2 cellular contexts compared by ENCODE assay signal in the genomic region with DNA sequence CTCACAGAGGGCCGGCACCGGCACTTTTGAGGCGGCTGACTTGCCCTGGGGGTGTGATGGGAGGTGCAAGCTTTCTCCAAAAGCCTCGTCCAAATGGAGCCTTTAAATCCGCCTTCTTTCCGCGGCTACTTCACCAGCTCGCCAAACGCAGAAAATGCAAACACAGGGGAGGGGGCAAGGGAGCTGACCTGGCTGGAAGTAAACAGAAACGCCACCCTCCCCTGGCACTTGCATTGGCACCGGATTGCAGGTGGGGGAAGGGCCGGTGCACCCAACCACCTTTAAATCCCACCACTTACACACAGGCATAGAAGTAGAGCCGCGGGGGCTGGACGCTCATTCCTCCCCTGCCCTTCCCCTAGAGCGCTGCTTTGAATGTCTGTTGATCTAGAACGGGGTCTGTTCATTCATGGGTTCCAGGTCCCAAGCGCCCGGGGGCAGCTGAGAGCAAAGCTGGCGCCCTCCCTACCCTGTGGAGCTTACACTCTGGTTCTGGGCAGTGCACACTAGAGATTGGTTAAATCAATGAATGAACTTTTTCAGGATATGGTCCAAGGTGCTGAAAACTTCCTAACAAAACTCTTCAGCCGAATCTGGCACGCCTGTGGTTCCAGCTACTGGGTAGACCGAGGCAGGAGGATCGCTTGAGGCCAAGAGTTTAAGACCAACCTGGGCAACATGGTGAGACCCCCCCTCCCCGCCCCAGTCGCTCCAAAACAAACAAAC.
TF ChIP-seq lines count a peak whose summit lies in the region.

No MANE protein-coding gene starts in this region.

TF ChIP-seq in K562, 482 proteins besides CTCF, POLR2A, EP300 and RAD21:
- TF ChIP-seq MIER1 (IDR thresholded peaks at IDR 0.05; ENCODE audit: low read depth) (0 out of 2 replicates have a peak, but pooled peaks have one; percentile 24), ZNF282 (CRISPR knock-in tag; IDR thresholded peaks at IDR 0.05) (0 out of 2 replicates have a peak, but pooled peaks have one; percentile 31), EHMT2 (IDR thresholded peaks at IDR 0.05) (peak; percentile 68; the same call in 1 of the 2 replicates), ZFX (CRISPR knock-in tag; IDR thresholded peaks at IDR 0.05) (0 out of 2 replicates have a peak, but pooled peaks have one; percentile 7), ADNP (tag; IDR thresholded peaks at IDR 0.05) (peak; percentile 78), HDAC2 (IDR thresholded peaks at IDR 0.05) (0 out of 2 replicates have a peak, but pooled peaks have one; percentile 4)
TF ChIP-seq in K562: peak in this region for 6; not testable (repeated sequence) for 476.

TF ChIP-seq in liver, 16 proteins besides CTCF, POLR2A, EP300 and RAD21:
- peak; percentile 62 for TF ChIP-seq SP1 (IDR thresholded peaks at IDR 0.05)
- TF ChIP-seq, protein P1, sequence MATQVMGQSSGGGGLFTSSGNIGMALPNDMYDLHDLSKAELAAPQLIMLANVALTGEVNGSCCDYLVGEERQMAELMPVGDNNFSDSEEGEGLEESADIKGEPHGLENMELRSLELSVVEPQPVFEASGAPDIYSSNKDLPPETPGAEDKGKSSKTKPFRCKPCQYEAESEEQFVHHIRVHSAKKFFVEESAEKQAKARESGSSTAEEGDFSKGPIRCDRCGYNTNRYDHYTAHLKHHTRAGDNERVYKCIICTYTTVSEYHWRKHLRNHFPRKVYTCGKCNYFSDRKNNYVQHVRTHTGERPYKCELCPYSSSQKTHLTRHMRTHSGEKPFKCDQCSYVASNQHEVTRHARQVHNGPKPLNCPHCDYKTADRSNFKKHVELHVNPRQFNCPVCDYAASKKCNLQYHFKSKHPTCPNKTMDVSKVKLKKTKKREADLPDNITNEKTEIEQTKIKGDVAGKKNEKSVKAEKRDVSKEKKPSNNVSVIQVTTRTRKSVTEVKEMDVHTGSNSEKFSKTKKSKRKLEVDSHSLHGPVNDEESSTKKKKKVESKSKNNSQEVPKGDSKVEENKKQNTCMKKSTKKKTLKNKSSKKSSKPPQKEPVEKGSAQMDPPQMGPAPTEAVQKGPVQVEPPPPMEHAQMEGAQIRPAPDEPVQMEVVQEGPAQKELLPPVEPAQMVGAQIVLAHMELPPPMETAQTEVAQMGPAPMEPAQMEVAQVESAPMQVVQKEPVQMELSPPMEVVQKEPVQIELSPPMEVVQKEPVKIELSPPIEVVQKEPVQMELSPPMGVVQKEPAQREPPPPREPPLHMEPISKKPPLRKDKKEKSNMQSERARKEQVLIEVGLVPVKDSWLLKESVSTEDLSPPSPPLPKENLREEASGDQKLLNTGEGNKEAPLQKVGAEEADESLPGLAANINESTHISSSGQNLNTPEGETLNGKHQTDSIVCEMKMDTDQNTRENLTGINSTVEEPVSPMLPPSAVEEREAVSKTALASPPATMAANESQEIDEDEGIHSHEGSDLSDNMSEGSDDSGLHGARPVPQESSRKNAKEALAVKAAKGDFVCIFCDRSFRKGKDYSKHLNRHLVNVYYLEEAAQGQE (IDR thresholded peaks at IDR 0.05): peak; percentile 99
- TF ChIP-seq RXRA (IDR thresholded peaks at IDR 0.05): peak; percentile 57 to 76
- TF ChIP-seq, protein P2, sequence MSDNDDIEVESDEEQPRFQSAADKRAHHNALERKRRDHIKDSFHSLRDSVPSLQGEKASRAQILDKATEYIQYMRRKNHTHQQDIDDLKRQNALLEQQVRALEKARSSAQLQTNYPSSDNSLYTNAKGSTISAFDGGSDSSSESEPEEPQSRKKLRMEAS (IDR thresholded peaks at IDR 0.05): peak; percentile 35
- TF ChIP-seq, protein P3, sequence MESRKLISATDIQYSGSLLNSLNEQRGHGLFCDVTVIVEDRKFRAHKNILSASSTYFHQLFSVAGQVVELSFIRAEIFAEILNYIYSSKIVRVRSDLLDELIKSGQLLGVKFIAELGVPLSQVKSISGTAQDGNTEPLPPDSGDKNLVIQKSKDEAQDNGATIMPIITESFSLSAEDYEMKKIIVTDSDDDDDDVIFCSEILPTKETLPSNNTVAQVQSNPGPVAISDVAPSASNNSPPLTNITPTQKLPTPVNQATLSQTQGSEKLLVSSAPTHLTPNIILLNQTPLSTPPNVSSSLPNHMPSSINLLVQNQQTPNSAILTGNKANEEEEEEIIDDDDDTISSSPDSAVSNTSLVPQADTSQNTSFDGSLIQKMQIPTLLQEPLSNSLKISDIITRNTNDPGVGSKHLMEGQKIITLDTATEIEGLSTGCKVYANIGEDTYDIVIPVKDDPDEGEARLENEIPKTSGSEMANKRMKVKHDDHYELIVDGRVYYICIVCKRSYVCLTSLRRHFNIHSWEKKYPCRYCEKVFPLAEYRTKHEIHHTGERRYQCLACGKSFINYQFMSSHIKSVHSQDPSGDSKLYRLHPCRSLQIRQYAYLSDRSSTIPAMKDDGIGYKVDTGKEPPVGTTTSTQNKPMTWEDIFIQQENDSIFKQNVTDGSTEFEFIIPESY (IDR thresholded peaks at IDR 0.05): peak; percentile 16
- peak; percentile 50 to 54 for TF ChIP-seq HNF4A (conservative IDR thresholded peaks at IDR 0.05)
- TF ChIP-seq FOXA2 (IDR thresholded peaks at IDR 0.05): peak; percentile 27
- peak; percentile 56 for TF ChIP-seq YY1 (IDR thresholded peaks at IDR 0.05)
